In the genomic region with DNA sequence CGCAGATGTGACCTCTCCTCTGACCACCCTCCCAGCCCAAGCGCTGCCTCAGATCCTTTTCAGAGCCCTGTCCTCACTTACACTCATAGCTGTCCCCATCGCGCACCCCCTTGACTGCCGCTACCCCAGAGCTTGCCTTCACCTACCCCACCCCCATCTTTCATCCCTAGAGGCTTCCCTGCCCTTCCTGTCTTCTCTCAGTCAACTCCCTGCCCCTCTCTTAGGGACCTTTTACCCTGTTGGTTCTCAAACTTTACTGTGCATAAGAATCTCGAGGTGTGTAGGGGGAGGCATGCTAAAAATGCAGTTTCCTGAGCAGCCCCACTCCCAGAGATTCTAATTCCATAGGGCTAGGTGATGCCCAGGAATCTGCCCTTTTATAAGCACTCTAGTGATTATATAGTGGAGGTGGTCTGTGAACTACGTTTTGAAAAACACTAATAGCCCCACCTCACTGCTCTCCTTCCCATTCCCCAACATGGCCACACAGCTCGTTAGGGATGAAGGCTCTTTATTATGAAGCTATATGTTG, we compare ENCODE assay signal across 8 cellular contexts. TPM values are rescaled to one million over a fixed set of nuclear protein-coding genes. Genes with fewer than 3 reads are reported as not detected.
DNase-seq lines count a peak whose midpoint lies in the region; ATAC-seq, FAIRE-seq and TF ChIP-seq lines count a peak whose summit lies in the region.

No MANE protein-coding gene starts in this region.

- DNase-seq in CD4-positive, alpha-beta T cell: no peak
- DNase-seq in astrocyte of the spinal cord (ENCODE audit: low read depth, low spot score): no peak
- no peak for DNase-seq in memory B cell (ENCODE audit: low spot score in 2 of 2)
- DNase-seq in CD1c-positive myeloid dendritic cell (ENCODE audit: extremely low spot score): no peak
- DNase-seq in cerebellum (ENCODE audit: low spot score): no peak
- DNase-seq in D721Med (ENCODE audit: insufficient read length, low spot score): no peak

- peaks cover 13% of the 10 kb centered on the region for H3K36me3 Mint-ChIP-seq in CD4-positive, alpha-beta T cell (ENCODE audit: low read depth)
- peaks cover 8% of the 10 kb centered on the region for H3K36me3 Mint-ChIP-seq in memory B cell

- CTCF ChIA-PET in CD4-positive, alpha-beta T cell (lab: Charles Lee): interaction anchor here (1.3 kb wide), 1 partner anchor 79 kb away, joined by 4 read pairs; no protein-coding TSS in a partner anchor

- H3K4me3 ChIP-seq in astrocyte of the spinal cord (ENCODE audit: low read depth, low read length): peak overlapping the region; percentile 87

- no peaks in the 10 kb centered on the region for H3K9me3 Mint-ChIP-seq in CD4-positive, alpha-beta T cell
- H3K9me3 Mint-ChIP-seq in memory B cell: no peaks in the 10 kb centered on the region

- ATAC-seq in CD4-positive, alpha-beta T cell (ENCODE audit: poor library complexity): no peak
- ATAC-seq in HG03097 (IDR thresholded peaks at IDR 0.05; ENCODE audit: low FRiP score, unreplicated experiment): peak; percentile 15
- no peak for ATAC-seq in memory B cell (ENCODE audit: low read depth)
- no peak for ATAC-seq in HG02885 (IDR thresholded peaks at IDR 0.05; ENCODE audit: poor library complexity, unreplicated experiment)

- peaks cover 46% of the 10 kb centered on the region for H3K4me1 Mint-ChIP-seq in CD4-positive, alpha-beta T cell (ENCODE audit: low read depth)
- peaks cover 29% of the 10 kb centered on the region for H3K4me1 Mint-ChIP-seq in memory B cell

- H3K27me3 ChIP-seq in CD4-positive, alpha-beta T cell (ENCODE audit: control insufficient read depth, insufficient read depth, low read length): no peaks in the 10 kb centered on the region

- no peaks in the 10 kb centered on the region for H3K9me3 ChIP-seq in CD4-positive, alpha-beta T cell (ENCODE audit: control insufficient read depth, low read length)

- peak overlapping the region; percentile 100 for H3K27ac ChIP-seq in CD4-positive, alpha-beta T cell (ENCODE audit: low read depth, low read length)

- POLR2A ChIA-PET in CD4-positive, alpha-beta T cell (lab: Charles Lee): interaction anchor here (0.6 to 1.5 kb wide), 6 partner anchors 8 to 632 kb away, joined by 3 to 5 read pairs (median 4); no protein-coding TSS in a partner anchor

- peak overlapping the region; percentile 92 for H3K4me3 Mint-ChIP-seq in CD4-positive, alpha-beta T cell
- peak overlapping the region; percentile 99 for H3K4me3 Mint-ChIP-seq in memory B cell

- no peaks in the 10 kb centered on the region for H3K27me3 Mint-ChIP-seq in CD4-positive, alpha-beta T cell
- H3K27me3 Mint-ChIP-seq in memory B cell: no peaks in the 10 kb centered on the region

- in situ Hi-C loops in astrocyte of the spinal cord (cut with HindIII; ENCODE audit: low sequenced_read_pairs): no loop called here

- no peak for TF ChIP-seq CTCF in CD4-positive, alpha-beta T cell (IDR thresholded peaks at IDR 0.05)
- TF ChIP-seq CTCF in astrocyte of the spinal cord (IDR thresholded peaks at IDR 0.05; ENCODE audit: low read depth, low read length): no peak
- TF ChIP-seq CTCF in D721Med (IDR thresholded peaks at IDR 0.05; ENCODE audit: insufficient read depth, missing control alignments): no peak

- FAIRE-seq in D721Med (lab: Jason Lieb, UNC): no peak

- intact Hi-C loops in CD4-positive, alpha-beta T cell (cut with DNase I, micrococcal nuclease): loop anchor here in 1 of 2 experiments (10.0 kb wide), 1 partner anchor 1705 kb away; a partner anchor contains a TSS

- H3K27ac Mint-ChIP-seq in CD4-positive, alpha-beta T cell: peak overlapping the region; percentile 93
- peak overlapping the region; percentile 99 for H3K27ac Mint-ChIP-seq in memory B cell

RNA-seq across cellular contexts. Expression of a gene that starts 0.7 kb away (rescaled TPM):
- total RNA-seq in CD4-positive, alpha-beta T cell: 10 to 100 TPM; 22.4 to 24.5 TPM
- 21.9 TPM for total RNA-seq in cerebellum

RNA-seq across cellular contexts. Expression of a gene that starts 58.2 kb away (rescaled TPM):
- total RNA-seq in CD4-positive, alpha-beta T cell: 1 to 10 TPM in 1 of 2 experiments, under 1 TPM in 1; 0.67 to 1.0 TPM
- total RNA-seq in cerebellum: 2.6 TPM
